ENCODE assay signal across 1 cellular context in the genomic region with DNA sequence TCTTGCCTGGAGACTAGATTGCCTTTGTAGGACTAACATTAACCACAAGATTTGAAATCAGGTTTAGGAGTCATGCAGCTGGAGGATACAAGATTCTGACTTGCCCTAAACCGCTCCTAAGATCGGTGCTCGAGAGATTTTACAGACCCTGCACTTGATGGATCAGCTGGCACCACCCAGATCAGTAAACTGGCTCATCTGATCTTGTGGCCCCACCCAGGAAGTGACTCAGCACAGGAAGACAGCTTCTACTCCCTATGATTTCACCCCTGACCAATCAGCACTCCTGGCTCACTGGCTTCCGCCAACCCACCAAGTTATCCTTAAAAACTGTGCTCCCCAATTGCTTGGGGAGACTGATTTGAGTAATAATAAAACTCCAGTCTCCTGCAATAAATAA.
TF ChIP-seq lines count a peak whose summit lies in the region.

No MANE protein-coding gene starts in this region.

TF ChIP-seq in K562, 482 proteins besides CTCF, POLR2A, EP300 and RAD21 (continued from another document):
- TF ChIP-seq, protein P1, sequence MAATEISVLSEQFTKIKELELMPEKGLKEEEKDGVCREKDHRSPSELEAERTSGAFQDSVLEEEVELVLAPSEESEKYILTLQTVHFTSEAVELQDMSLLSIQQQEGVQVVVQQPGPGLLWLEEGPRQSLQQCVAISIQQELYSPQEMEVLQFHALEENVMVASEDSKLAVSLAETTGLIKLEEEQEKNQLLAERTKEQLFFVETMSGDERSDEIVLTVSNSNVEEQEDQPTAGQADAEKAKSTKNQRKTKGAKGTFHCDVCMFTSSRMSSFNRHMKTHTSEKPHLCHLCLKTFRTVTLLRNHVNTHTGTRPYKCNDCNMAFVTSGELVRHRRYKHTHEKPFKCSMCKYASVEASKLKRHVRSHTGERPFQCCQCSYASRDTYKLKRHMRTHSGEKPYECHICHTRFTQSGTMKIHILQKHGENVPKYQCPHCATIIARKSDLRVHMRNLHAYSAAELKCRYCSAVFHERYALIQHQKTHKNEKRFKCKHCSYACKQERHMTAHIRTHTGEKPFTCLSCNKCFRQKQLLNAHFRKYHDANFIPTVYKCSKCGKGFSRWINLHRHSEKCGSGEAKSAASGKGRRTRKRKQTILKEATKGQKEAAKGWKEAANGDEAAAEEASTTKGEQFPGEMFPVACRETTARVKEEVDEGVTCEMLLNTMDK (IDR thresholded peaks at IDR 0.05; ENCODE audit: borderline replicate concordance, insufficient read depth, low read depth, low read length, poor library complexity, severe bottlenecking) = no peak
- TF ChIP-seq, protein P2, sequence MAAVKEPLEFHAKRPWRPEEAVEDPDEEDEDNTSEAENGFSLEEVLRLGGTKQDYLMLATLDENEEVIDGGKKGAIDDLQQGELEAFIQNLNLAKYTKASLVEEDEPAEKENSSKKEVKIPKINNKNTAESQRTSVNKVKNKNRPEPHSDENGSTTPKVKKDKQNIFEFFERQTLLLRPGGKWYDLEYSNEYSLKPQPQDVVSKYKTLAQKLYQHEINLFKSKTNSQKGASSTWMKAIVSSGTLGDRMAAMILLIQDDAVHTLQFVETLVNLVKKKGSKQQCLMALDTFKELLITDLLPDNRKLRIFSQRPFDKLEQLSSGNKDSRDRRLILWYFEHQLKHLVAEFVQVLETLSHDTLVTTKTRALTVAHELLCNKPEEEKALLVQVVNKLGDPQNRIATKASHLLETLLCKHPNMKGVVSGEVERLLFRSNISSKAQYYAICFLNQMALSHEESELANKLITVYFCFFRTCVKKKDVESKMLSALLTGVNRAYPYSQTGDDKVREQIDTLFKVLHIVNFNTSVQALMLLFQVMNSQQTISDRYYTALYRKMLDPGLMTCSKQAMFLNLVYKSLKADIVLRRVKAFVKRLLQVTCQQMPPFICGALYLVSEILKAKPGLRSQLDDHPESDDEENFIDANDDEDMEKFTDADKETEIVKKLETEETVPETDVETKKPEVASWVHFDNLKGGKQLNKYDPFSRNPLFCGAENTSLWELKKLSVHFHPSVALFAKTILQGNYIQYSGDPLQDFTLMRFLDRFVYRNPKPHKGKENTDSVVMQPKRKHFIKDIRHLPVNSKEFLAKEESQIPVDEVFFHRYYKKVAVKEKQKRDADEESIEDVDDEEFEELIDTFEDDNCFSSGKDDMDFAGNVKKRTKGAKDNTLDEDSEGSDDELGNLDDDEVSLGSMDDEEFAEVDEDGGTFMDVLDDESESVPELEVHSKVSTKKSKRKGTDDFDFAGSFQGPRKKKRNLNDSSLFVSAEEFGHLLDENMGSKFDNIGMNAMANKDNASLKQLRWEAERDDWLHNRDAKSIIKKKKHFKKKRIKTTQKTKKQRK (IDR thresholded peaks at IDR 0.05; ENCODE audit: borderline replicate concordance, low read depth, low read length) = no peak
- TF ChIP-seq ETV1 (tag; conservative IDR thresholded peaks at IDR 0.05; ENCODE audit: low read depth) = 0 out of 2 replicates have a peak, but pooled peaks have one; percentile 14
TF ChIP-seq in K562: peak in this region for 1.
